In genomic region chr13:23385931-23386330, GRCh38 we compare ENCODE assay signal across 21 cellular contexts. TPM values are rescaled to one million over a fixed set of nuclear protein-coding genes. Genes with fewer than 3 reads are reported as not detected.
DNase-seq lines count a peak whose midpoint lies in the region; ATAC-seq, FAIRE-seq and TF ChIP-seq lines count a peak whose summit lies in the region.
"Had no signal": no experiment of that assay in that cellular context is flagged by ENCODE, and none has a peak within 500 bp of the region (broad histone marks: within the 10 kb centered on the region; RNA-seq: fewer than 3 reads in every experiment).

No MANE protein-coding gene starts in this region.

- H3K4me2 ChIP-seq in OCI-LY3 (ENCODE audit: low read length) = no peak overlapping the region
- H3K4me2 ChIP-seq: GM23338 had no signal

- TF ChIP-seq POLR2A in GM12892 (IDR thresholded peaks at IDR 0.05; ENCODE audit: low read depth, low read length) = no peak

- peaks cover 29% of the 10 kb centered on the region for H3K4me1 ChIP-seq in OCI-LY3 (ENCODE audit: low read length)
- peaks cover 28% of the 10 kb centered on the region for H3K4me1 ChIP-seq in foreskin keratinocyte

- no peak overlapping the region for H3K9ac ChIP-seq in OCI-LY3 (ENCODE audit: low read length)

- no peaks in the 10 kb centered on the region for H3K9me3 ChIP-seq in OCI-LY3 (ENCODE audit: insufficient read depth, low read length)
- H3K9me3 ChIP-seq: SJSA1 had no signal

- H3K9me3 Mint-ChIP-seq in activated CD4-positive, alpha-beta memory T cell treated with anti-CD3 and anti-CD28 coated beads for 36 hours = no peaks in the 10 kb centered on the region
- H3K9me3 Mint-ChIP-seq in activated CD4-positive, alpha-beta memory T cell treated with anti-CD3 and anti-CD28 coated beads, Interleukin-2, amount 10 ng/mL, durations not matched to agents 7 days and 5 days = no peaks in the 10 kb centered on the region
- no peaks in the 10 kb centered on the region for H3K9me3 Mint-ChIP-seq in HFFc6
- H3K9me3 Mint-ChIP-seq: GM23338, H9 had no signal

- ATAC-seq in foreskin keratinocyte (peak; percentile 45), HG03025 (IDR thresholded peaks at IDR 0.05; ENCODE audit: low FRiP score, unreplicated experiment) (no peak)
- ATAC-seq: GM23338 had no signal

- H3K36me3 ChIP-seq in OCI-LY3 (replicated peaks; ENCODE audit: low read depth, low read length) = no peaks in the 10 kb centered on the region
- H3K36me3 ChIP-seq: SJSA1 had no signal

- H3K4me3 Mint-ChIP-seq in activated CD4-positive, alpha-beta memory T cell treated with anti-CD3 and anti-CD28 coated beads for 36 hours = no peak overlapping the region
- no peak overlapping the region for H3K4me3 Mint-ChIP-seq in activated CD4-positive, alpha-beta memory T cell treated with anti-CD3 and anti-CD28 coated beads, Interleukin-2, amount 10 ng/mL, durations not matched to agents 7 days and 5 days
- H3K4me3 Mint-ChIP-seq in HFFc6 = no peak overlapping the region
- H3K4me3 Mint-ChIP-seq: GM23338, H9 had no signal

- H3K27me3 ChIP-seq in OCI-LY3 (ENCODE audit: low read depth, low read length) (peaks cover 6% of the 10 kb centered on the region), foreskin keratinocyte (no peaks in the 10 kb centered on the region)
- H3K27me3 ChIP-seq: SJSA1 had no signal

- no peaks in the 10 kb centered on the region for H4K20me1 ChIP-seq in OCI-LY3 (ENCODE audit: insufficient read depth, low read length)

- no peaks in the 10 kb centered on the region for H3K36me3 Mint-ChIP-seq in activated CD4-positive, alpha-beta memory T cell treated with anti-CD3 and anti-CD28 coated beads for 36 hours
- H3K36me3 Mint-ChIP-seq in activated CD4-positive, alpha-beta memory T cell treated with anti-CD3 and anti-CD28 coated beads, Interleukin-2, amount 10 ng/mL, durations not matched to agents 7 days and 5 days (ENCODE audit: low read depth) = no peaks in the 10 kb centered on the region
- H3K36me3 Mint-ChIP-seq in HFFc6 (ENCODE audit: low read depth) = peaks cover 9% of the 10 kb centered on the region; the same call in 1 of the 2 replicates

- no peaks in the 10 kb centered on the region for H3K79me2 ChIP-seq in OCI-LY3 (ENCODE audit: low read length)

- H3K27ac ChIP-seq in OCI-LY3 (ENCODE audit: low read length) (0 out of 2 replicates have a peak overlapping the region, but pooled peaks have one; percentile 9), foreskin keratinocyte (no peak overlapping the region)
- H3K27ac ChIP-seq: SJSA1 had no signal

- no peak for TF ChIP-seq CTCF in OCI-LY3 (IDR thresholded peaks at IDR 0.05; ENCODE audit: low read depth, low read length)
- TF ChIP-seq CTCF in foreskin keratinocyte (conservative IDR thresholded peaks at IDR 0.05) = no peak
- TF ChIP-seq CTCF in HFFc6 (IDR thresholded peaks at IDR 0.05) = no peak

- H3K27ac Mint-ChIP-seq in activated CD4-positive, alpha-beta memory T cell treated with anti-CD3 and anti-CD28 coated beads for 36 hours = peak overlapping the region; percentile 13
- no peak overlapping the region for H3K27ac Mint-ChIP-seq in activated CD4-positive, alpha-beta memory T cell treated with anti-CD3 and anti-CD28 coated beads, Interleukin-2, amount 10 ng/mL, durations not matched to agents 7 days and 5 days
- H3K27ac Mint-ChIP-seq in HFFc6 = no peak overlapping the region
- H3K27ac Mint-ChIP-seq: GM23338, H9 had no signal

- no peak overlapping the region for H2AFZ ChIP-seq in OCI-LY3 (ENCODE audit: low read depth, low read length)
- H2AFZ ChIP-seq: GM23338 had no signal

- peak; percentile 57 for FAIRE-seq in GM12892 (lab: Jason Lieb, UNC)

- intact Hi-C loops in activated CD4-positive, alpha-beta memory T cell treated with anti-CD3 and anti-CD28 coated beads for 36 hours (cut with micrococcal nuclease) = loop anchor here (1.0 to 2.0 kb wide), 2 partner anchors 8 to 577 kb away; no protein-coding TSS in a partner anchor

- H3K4me3 ChIP-seq in OCI-LY3 (ENCODE audit: low read length) = no peak overlapping the region
- H3K4me3 ChIP-seq: GM23338, SJSA1 had no signal

- DNase-seq in activated CD4-positive, alpha-beta memory T cell treated with anti-CD3 and anti-CD28 coated beads for 36 hours = no peak
- DNase-seq in activated CD4-positive, alpha-beta memory T cell treated with anti-CD3 and anti-CD28 coated beads, Interleukin-2, amount 10 ng/mL, durations not matched to agents 7 days and 5 days = no peak
- DNase-seq in GM12892 (ENCODE audit: insufficient read length) = no peak
- peak in 1 of 2 donors; percentile 65 for DNase-seq in foreskin keratinocyte
- no peak for DNase-seq in HFFc6
- DNase-seq: Calu3, DMS153, DND-41, H9, IMR-90, KG1, MM.1S, NCI-H2029 treated with DMSO at 0.1 percent for 48 hours, NCI-H446 treated with DMSO at 0.1 percent for 48 hours, NCI-H526, Right ventricle myocardium superior, RPMI8226 had no signal

- peaks cover 35% of the 10 kb centered on the region for H3K4me1 Mint-ChIP-seq in activated CD4-positive, alpha-beta memory T cell treated with anti-CD3 and anti-CD28 coated beads for 36 hours (ENCODE audit: low read depth)
- peaks cover 26% of the 10 kb centered on the region for H3K4me1 Mint-ChIP-seq in activated CD4-positive, alpha-beta memory T cell treated with anti-CD3 and anti-CD28 coated beads, Interleukin-2, amount 10 ng/mL, durations not matched to agents 7 days and 5 days
- H3K4me1 Mint-ChIP-seq in HFFc6 (ENCODE audit: low read depth) = peaks cover 43% of the 10 kb centered on the region
- H3K4me1 Mint-ChIP-seq: H9 had no signal

- H3K27me3 Mint-ChIP-seq in activated CD4-positive, alpha-beta memory T cell treated with anti-CD3 and anti-CD28 coated beads for 36 hours = peaks cover 6% of the 10 kb centered on the region
- peaks cover 14% of the 10 kb centered on the region for H3K27me3 Mint-ChIP-seq in activated CD4-positive, alpha-beta memory T cell treated with anti-CD3 and anti-CD28 coated beads, Interleukin-2, amount 10 ng/mL, durations not matched to agents 7 days and 5 days
- H3K27me3 Mint-ChIP-seq in HFFc6 (ENCODE audit: insufficient read depth) = no peaks in the 10 kb centered on the region

- CTCF ChIA-PET in activated CD4-positive, alpha-beta memory T cell treated with anti-CD3 and anti-CD28 coated beads for 36 hours (lab: Charles Lee) = no interaction called here
- CTCF ChIA-PET in activated CD4-positive, alpha-beta memory T cell treated with anti-CD3 and anti-CD28 coated beads, Interleukin-2, amount 10 ng/mL, durations not matched to agents 7 days and 5 days (lab: Charles Lee) = no interaction called here

- POLR2A ChIA-PET in activated CD4-positive, alpha-beta memory T cell treated with anti-CD3 and anti-CD28 coated beads for 36 hours (lab: Charles Lee) = interaction anchor here (0.6 to 0.7 kb wide), 2 partner anchors 11 to 503 kb away, joined by 3 read pairs; no protein-coding TSS in a partner anchor
- POLR2A ChIA-PET in activated CD4-positive, alpha-beta memory T cell treated with anti-CD3 and anti-CD28 coated beads, Interleukin-2, amount 10 ng/mL, durations not matched to agents 7 days and 5 days (lab: Charles Lee) = interaction anchor here (1.0 to 1.5 kb wide), 2 partner anchors 10 to 14 kb away, joined by 4 to 6 read pairs; no protein-coding TSS in a partner anchor

RNA-seq across cellular contexts. Expression of gene SACS, which starts 47.6 kb away (rescaled TPM):
- 10 to 100 TPM; 32.4 to 33.5 TPM for total RNA-seq in activated CD4-positive, alpha-beta memory T cell treated with anti-CD3 and anti-CD28 coated beads for 36 hours
- 10 to 100 TPM; 17.7 to 20.8 TPM for total RNA-seq in activated CD4-positive, alpha-beta memory T cell treated with anti-CD3 and anti-CD28 coated beads, Interleukin-2, amount 10 ng/mL, durations not matched to agents 7 days and 5 days
- 15.5 TPM for polyA plus RNA-seq in GM12892 (2012; ENCODE audit: missing spikeins)
- 27.8 and 30.2 TPM in 2 replicates for total RNA-seq in foreskin keratinocyte
- polyA plus RNA-seq in foreskin keratinocyte = 5.1 and 6.1 TPM in 2 replicates
- total RNA-seq in HFFc6 (2021; fragmentation: NEBNext Ultra II Directional; extraction: Animal tissue kit (Norgen Biotek cat#: 25700)) = 10 to 100 TPM; 43.9 to 50.9 (median 47.1) TPM
